In genomic region chrX:51456814-51457213, GRCh38 we compare ENCODE assay signal across 15 cellular contexts. TPM values are rescaled to one million over a fixed set of nuclear protein-coding genes. Genes with fewer than 3 reads are reported as not detected.
DNase-seq lines count a peak whose midpoint lies in the region; ATAC-seq and TF ChIP-seq lines count a peak whose summit lies in the region.
"Had no signal": no experiment of that assay in that cellular context is flagged by ENCODE, and none has a peak within 500 bp of the region (broad histone marks: within the 10 kb centered on the region; RNA-seq: fewer than 3 reads in every experiment).

No MANE protein-coding gene starts in this region.

- TF ChIP-seq CTCF in MCF 10A (IDR thresholded peaks at IDR 0.05; ENCODE audit: unreplicated experiment) (no peak), mammary epithelial cell (conservative IDR thresholded peaks at IDR 0.05 in 1 of 2, IDR thresholded peaks at IDR 0.05 in 1 of 2; ENCODE audit: extremely low read depth in 1 of 2, insufficient read depth in 1 of 2, low read depth in 1 of 2, low read length in 2 of 2) (no peak), PC-3 (conservative IDR thresholded peaks at IDR 0.05; ENCODE audit: low read depth, low read length) (no peak), fibroblast of pulmonary artery (IDR thresholded peaks at IDR 0.05; ENCODE audit: low read length, missing control alignments) (no peak)

- dilution Hi-C loops in mammary epithelial cell (cut with HindIII; ENCODE audit: low sequenced_read_pairs) = no loop called here

- H3K27ac ChIP-seq in mammary epithelial cell (ENCODE audit: insufficient read depth, low read depth, low read length) = no peak overlapping the region
- H3K27ac ChIP-seq in PC-3 (ENCODE audit: low read length) = no peak overlapping the region
- H3K27ac ChIP-seq: heart left ventricle, SJSA1 had no signal

- no peaks in the 10 kb centered on the region for H3K9me3 Mint-ChIP-seq in MCF 10A (ENCODE audit: unreplicated experiment)
- H3K9me3 Mint-ChIP-seq in activated naive CD4-positive, alpha-beta T cell treated with anti-CD3 and anti-CD28 coated beads for 36 hours = no peaks in the 10 kb centered on the region
- H3K9me3 Mint-ChIP-seq: effector memory CD8-positive, alpha-beta T cell; stimulated activated effector memory CD8-positive, alpha-beta T cell treated with anti-CD3 and anti-CD28 coated beads, Interleukin-12 subunit alpha, Interleukin-12 subunit beta, amount 100 ng/mL, for 72 hours had no signal

- DNase-seq in MCF 10A (ENCODE audit: unreplicated experiment) (peak; percentile 6), mammary epithelial cell (no peak), PC-3 (peak; percentile 40), fibroblast of pulmonary artery (ENCODE audit: low read depth) (peak; percentile 0), superior temporal gyrus (ENCODE audit: extremely low spot score) (peak; percentile 15), germinal center (ENCODE audit: low spot score) (no peak), occipital lobe (lab: John Stamatoyannopoulos, UW) (no peak)
- DNase-seq in activated naive CD4-positive, alpha-beta T cell treated with anti-CD3 and anti-CD28 coated beads for 36 hours = no peak
- DNase-seq: activated CD4-positive, CD25-positive, alpha-beta regulatory T cell; amygdala; effector memory CD8-positive, alpha-beta T cell; heart left ventricle; stimulated activated CD4-positive, alpha-beta T cell treated with anti-CD3 and anti-CD28 coated beads, Interleukin-2, amount 100 ng/mL, for 24 hours had no signal

- no TSS peak for BruUV-seq in MCF 10A (replicated peaks; lab: Mats Ljungman, UMichigan)
- no TSS peak for BruUV-seq in mammary epithelial cell (replicated peaks; lab: Mats Ljungman, UMichigan)
- BruUV-seq in PC-3 (replicated peaks; lab: Mats Ljungman, UMichigan) = no TSS peak

- no peak overlapping the region for H3K4me3 Mint-ChIP-seq in MCF 10A (ENCODE audit: unreplicated experiment)
- no peak overlapping the region for H3K4me3 Mint-ChIP-seq in activated naive CD4-positive, alpha-beta T cell treated with anti-CD3 and anti-CD28 coated beads for 36 hours
- H3K4me3 Mint-ChIP-seq: effector memory CD8-positive, alpha-beta T cell; stimulated activated effector memory CD8-positive, alpha-beta T cell treated with anti-CD3 and anti-CD28 coated beads, Interleukin-12 subunit alpha, Interleukin-12 subunit beta, amount 100 ng/mL, for 72 hours had no signal

- no peak overlapping the region for H3K27ac Mint-ChIP-seq in MCF 10A (ENCODE audit: low read depth, unreplicated experiment)
- no peak overlapping the region for H3K27ac Mint-ChIP-seq in activated naive CD4-positive, alpha-beta T cell treated with anti-CD3 and anti-CD28 coated beads for 36 hours
- H3K27ac Mint-ChIP-seq: effector memory CD8-positive, alpha-beta T cell; stimulated activated effector memory CD8-positive, alpha-beta T cell treated with anti-CD3 and anti-CD28 coated beads, Interleukin-12 subunit alpha, Interleukin-12 subunit beta, amount 100 ng/mL, for 72 hours had no signal

- H3K4me2 ChIP-seq in mammary epithelial cell (ENCODE audit: insufficient read depth, low read depth, low read length) = no peak overlapping the region
- no peak overlapping the region for H3K4me2 ChIP-seq in PC-3 (ENCODE audit: low read length)

- no peak for ATAC-seq in PC-3
- ATAC-seq: effector memory CD8-positive, alpha-beta T cell; stimulated activated effector memory CD8-positive, alpha-beta T cell treated with anti-CD3 and anti-CD28 coated beads, Interleukin-12 subunit alpha, Interleukin-12 subunit beta, amount 100 ng/mL, for 72 hours had no signal

- no peak overlapping the region for H3K4me3 ChIP-seq in mammary epithelial cell (replicated peaks in 1 of 3; ENCODE audit: insufficient read depth in 1 of 3, low read depth in 2 of 3, low read length in 3 of 3)
- H3K4me3 ChIP-seq in PC-3 (ENCODE audit: low read length) = no peak overlapping the region
- no peak overlapping the region for H3K4me3 ChIP-seq in fibroblast of pulmonary artery (replicated peaks; ENCODE audit: low read depth, low read length)
- H3K4me3 ChIP-seq: heart left ventricle, SJSA1 had no signal

- H4K20me1 ChIP-seq in mammary epithelial cell (ENCODE audit: insufficient read depth, low read length) (no peaks in the 10 kb centered on the region), PC-3 (ENCODE audit: low read length) (no peaks in the 10 kb centered on the region)

- no peaks in the 10 kb centered on the region for H3K27me3 ChIP-seq in mammary epithelial cell (ENCODE audit: insufficient read depth, low read length)
- H3K27me3 ChIP-seq in PC-3 (ENCODE audit: low read length) = no peaks in the 10 kb centered on the region
- H3K27me3 ChIP-seq: SJSA1 had no signal

- no peak overlapping the region for H3K9ac ChIP-seq in mammary epithelial cell (ENCODE audit: insufficient read depth, low read length)
- H3K9ac ChIP-seq in PC-3 (ENCODE audit: low read length) = no peak overlapping the region

- POLR2A ChIA-PET in MCF 10A (lab: Yijun Ruan, JAX) = no interaction called here
- POLR2A ChIA-PET in PC-3 (lab: Charles Lee; ENCODE audit: unreplicated experiment) = no interaction called here

- H2AFZ ChIP-seq in mammary epithelial cell (ENCODE audit: low read depth, low read length) (no peak overlapping the region), PC-3 (ENCODE audit: low read length) (no peak overlapping the region)

- H3K79me2 ChIP-seq in mammary epithelial cell (ENCODE audit: insufficient read depth, low read length) (no peaks in the 10 kb centered on the region), PC-3 (ENCODE audit: low read length) (no peaks in the 10 kb centered on the region)

- in situ Hi-C loops in mammary epithelial cell (cut with MboI; ENCODE audit: low sequenced_read_pairs in 2 of 2) = loop anchor here in 1 of 2 donors (25.0 kb wide), 1 partner anchor 770 kb away; no protein-coding TSS in a partner anchor

- no peaks in the 10 kb centered on the region for H3K36me3 Mint-ChIP-seq in MCF 10A (ENCODE audit: insufficient read depth, unreplicated experiment)
- H3K36me3 Mint-ChIP-seq in activated naive CD4-positive, alpha-beta T cell treated with anti-CD3 and anti-CD28 coated beads for 36 hours (ENCODE audit: low read depth) = no peaks in the 10 kb centered on the region
- H3K36me3 Mint-ChIP-seq: stimulated activated effector memory CD8-positive, alpha-beta T cell treated with anti-CD3 and anti-CD28 coated beads, Interleukin-12 subunit alpha, Interleukin-12 subunit beta, amount 100 ng/mL, for 72 hours had no signal

- intact Hi-C loops in MCF 10A (cut with micrococcal nuclease) = loop anchor here (5.0 kb wide), 1 partner anchor 310 kb away; no protein-coding TSS in a partner anchor
- intact Hi-C loops in mammary epithelial cell (cut with micrococcal nuclease) = loop anchor here (1.0 to 10.0 kb wide), 2 partner anchors 313 to 762 kb away; no protein-coding TSS in a partner anchor
- intact Hi-C loops in PC-3 (cut with micrococcal nuclease) = no loop called here
- intact Hi-C loops in activated naive CD4-positive, alpha-beta T cell treated with anti-CD3 and anti-CD28 coated beads for 36 hours (cut with micrococcal nuclease) = no loop called here

- H3K4me1 Mint-ChIP-seq in MCF 10A (ENCODE audit: insufficient read depth, unreplicated experiment) = no peaks in the 10 kb centered on the region
- no peaks in the 10 kb centered on the region for H3K4me1 Mint-ChIP-seq in activated naive CD4-positive, alpha-beta T cell treated with anti-CD3 and anti-CD28 coated beads for 36 hours (ENCODE audit: low read depth)
- H3K4me1 Mint-ChIP-seq: stimulated activated effector memory CD8-positive, alpha-beta T cell treated with anti-CD3 and anti-CD28 coated beads, Interleukin-12 subunit alpha, Interleukin-12 subunit beta, amount 100 ng/mL, for 72 hours had no signal

- H3F3A ChIP-seq in PC-3 (ENCODE audit: low read length, unreplicated experiment) = no peaks in the 10 kb centered on the region

- CTCF ChIA-PET in MCF 10A (lab: Yijun Ruan, JAX) = interaction anchor here (0.6 to 5.4 kb wide), 8 partner anchors 10 to 858 kb away, joined by 3 to 43 read pairs (median 4); no protein-coding TSS in a partner anchor
- CTCF ChIA-PET in mammary epithelial cell (lab: Charles Lee; ENCODE audit: low non-redundant PET) = interaction anchor here (1.0 kb wide), 1 partner anchor 1769 kb away, joined by 4 read pairs; no protein-coding TSS in a partner anchor
- CTCF ChIA-PET in PC-3 (lab: Charles Lee) = no interaction called here
- CTCF ChIA-PET in activated naive CD4-positive, alpha-beta T cell treated with anti-CD3 and anti-CD28 coated beads for 36 hours (lab: Charles Lee) = interaction anchor here (6.7 kb wide), 1 partner anchor 119 kb away, joined by 53 read pairs; no protein-coding TSS in a partner anchor

- WGBS in mammary epithelial cell (ENCODE audit: low coverage, missing lambda C conversion rate) = 0% methylated on average over 1 of the region's 1 CpG

- no peaks in the 10 kb centered on the region for H3K36me3 ChIP-seq in mammary epithelial cell (ENCODE audit: insufficient read depth, low read length)
- H3K36me3 ChIP-seq in PC-3 (ENCODE audit: low read depth, low read length) = no peaks in the 10 kb centered on the region
- H3K36me3 ChIP-seq: heart left ventricle, SJSA1 had no signal

- peaks cover 57% of the 10 kb centered on the region for H3K27me3 Mint-ChIP-seq in MCF 10A (ENCODE audit: insufficient read depth, unreplicated experiment)
- no peaks in the 10 kb centered on the region for H3K27me3 Mint-ChIP-seq in activated naive CD4-positive, alpha-beta T cell treated with anti-CD3 and anti-CD28 coated beads for 36 hours (ENCODE audit: low read depth)

- H3K4me1 ChIP-seq in mammary epithelial cell (ENCODE audit: insufficient read depth, low read length) (no peaks in the 10 kb centered on the region), PC-3 (ENCODE audit: insufficient read depth, low read length) (no peaks in the 10 kb centered on the region)
- H3K4me1 ChIP-seq: heart left ventricle, SJSA1 had no signal

- no peaks in the 10 kb centered on the region for H3K9me2 ChIP-seq in PC-3 (replicated peaks; ENCODE audit: low read length)

- no peaks in the 10 kb centered on the region for H3K9me3 ChIP-seq in mammary epithelial cell (replicated peaks; ENCODE audit: insufficient read depth, low read length)
- no peaks in the 10 kb centered on the region for H3K9me3 ChIP-seq in PC-3 (ENCODE audit: low read length)
- H3K9me3 ChIP-seq: heart left ventricle, SJSA1 had no signal

RNA-seq across cellular contexts. Expression of gene NUDT11, which starts 39.6 kb away (rescaled TPM):
- total RNA-seq in MCF 10A (2022) (1.1 and 1.9 TPM in 2 replicates), mammary epithelial cell (10 to 100 TPM; 13.6 to 14.3 TPM), PC-3 (2014; rRNA removed) (2.4 and 2.8 TPM in 2 replicates), occipital lobe (95.8 TPM)
- 13.6 TPM for polyA plus RNA-seq in mammary epithelial cell
- 12.6 TPM for polyA minus RNA-seq in mammary epithelial cell
- total RNA-seq in activated naive CD4-positive, alpha-beta T cell treated with anti-CD3 and anti-CD28 coated beads for 36 hours = 1 to 10 TPM; 1.1 to 1.5 TPM

Comparison
In these comparisons a context has a peak if more than half of its experiments do, and no peak if none do; other contexts are left out.
1. DNase-seq: peak in MCF 10A (single experiment), PC-3 (single experiment), fibroblast of pulmonary artery (single experiment) and superior temporal gyrus (single experiment); none in mammary epithelial cell (single experiment), germinal center (single experiment), occipital lobe (single experiment) and activated naive CD4-positive, alpha-beta T cell treated with anti-CD3 and anti-CD28 coated beads for 36 hours (single experiment).
2. intact Hi-C loops: an anchor here in MCF 10A (5.0 kb wide) and mammary epithelial cell (1.0 to 10.0 kb wide); none called in PC-3 and activated naive CD4-positive, alpha-beta T cell treated with anti-CD3 and anti-CD28 coated beads for 36 hours.